17 cellular contexts compared by ENCODE assay signal in genomic region chr5:154059583-154059982, GRCh38. TPM values are rescaled to one million over a fixed set of nuclear protein-coding genes. Genes with fewer than 3 reads are reported as not detected.
A peak's percentile ranks its signal among the peaks of the same experiment; 100 is the strongest.
DNase-seq lines count a peak whose midpoint lies in the region; ATAC-seq, FAIRE-seq and TF ChIP-seq lines count a peak whose summit lies in the region.
"Had no signal": no experiment of that assay in that cellular context is flagged by ENCODE, and none has a peak within 500 bp of the region (broad histone marks: within the 10 kb centered on the region; RNA-seq: fewer than 3 reads in every experiment).

No MANE protein-coding gene starts in this region.

- H3K27me3 ChIP-seq in MM.1S (replicated peaks; ENCODE audit: insufficient read depth, low read length) = no peaks in the 10 kb centered on the region
- H3K27me3 ChIP-seq in astrocyte (ENCODE audit: insufficient read depth, low read length) = no peaks in the 10 kb centered on the region

- no peak for TF ChIP-seq CTCF in natural killer cell (IDR thresholded peaks at IDR 0.05)
- no peak for TF ChIP-seq CTCF in MM.1S (IDR thresholded peaks at IDR 0.05; ENCODE audit: low read length)
- no peak for TF ChIP-seq CTCF in astrocyte (IDR thresholded peaks at IDR 0.05; ENCODE audit: insufficient read depth, low read depth, low read length)

- peak overlapping the region; percentile 71 to 77 for H3K27ac Mint-ChIP-seq in natural killer cell
- H3K27ac Mint-ChIP-seq in natural killer cell treated with Interleukin-12 subunit alpha and Interleukin-12 subunit beta and Interleukin-15 and Interleukin-18, amount 100 ng/mL, for 72 hours = peak overlapping the region in 1 of 2 donors; percentile 81
- H3K27ac Mint-ChIP-seq in astrocyte (ENCODE audit: unreplicated experiment) = no peak overlapping the region

- H3K36me3 Mint-ChIP-seq in natural killer cell (peaks cover 4% of the 10 kb centered on the region), astrocyte (ENCODE audit: low read depth, unreplicated experiment) (no peaks in the 10 kb centered on the region)
- peaks cover 4% of the 10 kb centered on the region for H3K36me3 Mint-ChIP-seq in natural killer cell treated with Interleukin-12 subunit alpha and Interleukin-12 subunit beta and Interleukin-15 and Interleukin-18, amount 100 ng/mL, for 72 hours

- H3K4me3 ChIP-seq in MM.1S (ENCODE audit: low read length) = peak overlapping the region; percentile 31; the same call in 1 of the 2 replicates
- no peak overlapping the region for H3K4me3 ChIP-seq in astrocyte (ENCODE audit: insufficient read depth, low read depth, low read length)

- no peaks in the 10 kb centered on the region for H3K9me2 ChIP-seq in MM.1S (replicated peaks; ENCODE audit: insufficient read depth, low read length)

- H3K27ac ChIP-seq in MM.1S (ENCODE audit: low read length) (peak overlapping the region; percentile 95), astrocyte (ENCODE audit: low read depth, low read length) (no peak overlapping the region)
- H3K27ac ChIP-seq: C4-2B had no signal

- H3K36me3 ChIP-seq in MM.1S (replicated peaks; ENCODE audit: insufficient read depth, low read length) (no peaks in the 10 kb centered on the region), astrocyte (ENCODE audit: insufficient read depth, low read length) (no peaks in the 10 kb centered on the region)

- H3K9ac ChIP-seq in MM.1S (ENCODE audit: low read length) (peak overlapping the region; percentile 51), astrocyte (ENCODE audit: low read length) (no peak overlapping the region)

- no peaks in the 10 kb centered on the region for H3K9me3 Mint-ChIP-seq in natural killer cell
- no peaks in the 10 kb centered on the region for H3K9me3 Mint-ChIP-seq in natural killer cell treated with Interleukin-12 subunit alpha and Interleukin-12 subunit beta and Interleukin-15 and Interleukin-18, amount 100 ng/mL, for 72 hours
- H3K9me3 Mint-ChIP-seq in astrocyte (ENCODE audit: unreplicated experiment) = no peaks in the 10 kb centered on the region

- no peak for DNase-seq in natural killer cell
- no peak for DNase-seq in natural killer cell treated with Interleukin-12 subunit alpha and Interleukin-12 subunit beta and Interleukin-15 and Interleukin-18, amount 100 ng/mL, for 72 hours (ENCODE audit: low spot score)
- DNase-seq in MM.1S = peak; percentile 82
- no peak for DNase-seq in astrocyte (ENCODE audit: low read depth)
- DNase-seq in stimulated activated CD4-positive, alpha-beta T cell treated with anti-CD3 and anti-CD28 coated beads, Interleukin-15, amount 100 ng/mL, for 24 hours = no peak
- no peak for DNase-seq in stimulated activated CD4-positive, alpha-beta T cell treated with anti-CD3 and anti-CD28 coated beads, Interleukin-4, amount 100 ng/mL, for 1 hour
- no peak for DNase-seq in SIG-M5 treated with dmso at 0.1 percent for 504 hours (lab: John Stamatoyannopoulos, UW; ENCODE audit: unreplicated experiment)
- DNase-seq: GF-D8; IMR-90; NCI-H1105; NCI-H1694 treated with DMSO at 0.1 percent for 48 hours; NCI-H345; NCI-H526 treated with DMSO at 0.1 percent for 48 hours; NK-92 treated with Interleukin-12 subunit alpha and Interleukin-12 subunit beta, amount 100 ng/mL, for 24 hours had no signal

- H4K20me1 ChIP-seq in MM.1S (ENCODE audit: insufficient read depth, low read length) (no peaks in the 10 kb centered on the region), astrocyte (ENCODE audit: insufficient read depth, low read length) (peaks cover 49% of the 10 kb centered on the region)

- peaks cover 37% of the 10 kb centered on the region for H3F3A ChIP-seq in MM.1S (ENCODE audit: insufficient read depth, low read length)

- H3K4me2 ChIP-seq in MM.1S (ENCODE audit: low read depth, low read length) (peak overlapping the region; percentile 70), astrocyte (ENCODE audit: low read length) (no peak overlapping the region)

- H3K79me2 ChIP-seq in MM.1S (ENCODE audit: low read length) (peaks cover 22% of the 10 kb centered on the region), astrocyte (ENCODE audit: insufficient read depth, low read length) (no peaks in the 10 kb centered on the region)

- H3K4me1 ChIP-seq in MM.1S (ENCODE audit: low read length) (peaks cover 34% of the 10 kb centered on the region), astrocyte (ENCODE audit: insufficient read depth, low read length) (peaks cover 10% of the 10 kb centered on the region)

- H3K27me3 Mint-ChIP-seq in natural killer cell (ENCODE audit: low read depth in 2 of 2) (no peaks in the 10 kb centered on the region), astrocyte (ENCODE audit: low read depth, unreplicated experiment) (no peaks in the 10 kb centered on the region)
- no peaks in the 10 kb centered on the region for H3K27me3 Mint-ChIP-seq in natural killer cell treated with Interleukin-12 subunit alpha and Interleukin-12 subunit beta and Interleukin-15 and Interleukin-18, amount 100 ng/mL, for 72 hours

- peaks cover 24 to 34% of the 10 kb centered on the region in 2 donors for H3K4me1 Mint-ChIP-seq in natural killer cell
- peaks cover 24 to 25% of the 10 kb centered on the region in 2 donors for H3K4me1 Mint-ChIP-seq in natural killer cell treated with Interleukin-12 subunit alpha and Interleukin-12 subunit beta and Interleukin-15 and Interleukin-18, amount 100 ng/mL, for 72 hours (ENCODE audit: low read depth in 2 of 2)
- H3K4me1 Mint-ChIP-seq in astrocyte (ENCODE audit: low read depth, unreplicated experiment) = peaks cover 13% of the 10 kb centered on the region

- no peak overlapping the region for H3K4me3 Mint-ChIP-seq in natural killer cell
- no peak overlapping the region for H3K4me3 Mint-ChIP-seq in natural killer cell treated with Interleukin-12 subunit alpha and Interleukin-12 subunit beta and Interleukin-15 and Interleukin-18, amount 100 ng/mL, for 72 hours
- H3K4me3 Mint-ChIP-seq in astrocyte (ENCODE audit: unreplicated experiment) = no peak overlapping the region

- peak; percentile 26 for FAIRE-seq in astrocyte (lab: Jason Lieb, UNC)
- FAIRE-seq: H54 had no signal

- H3K9me3 ChIP-seq in MM.1S (replicated peaks; ENCODE audit: insufficient read depth, low read length) = no peaks in the 10 kb centered on the region
- H3K9me3 ChIP-seq in astrocyte (ENCODE audit: insufficient read depth, low read depth, low read length) = no peaks in the 10 kb centered on the region

- peak in 1 of 3 donors; percentile 5 for ATAC-seq in natural killer cell
- no peak for ATAC-seq in natural killer cell treated with Interleukin-12 subunit alpha and Interleukin-12 subunit beta and Interleukin-15 and Interleukin-18, amount 100 ng/mL, for 72 hours
- no peak for ATAC-seq in HG03039 (IDR thresholded peaks at IDR 0.05; ENCODE audit: unreplicated experiment)

- intact Hi-C loops in natural killer cell (cut with micrococcal nuclease) = no loop called here

- H2AFZ ChIP-seq in MM.1S (ENCODE audit: low read length) = no peak overlapping the region
- no peak overlapping the region for H2AFZ ChIP-seq in astrocyte (ENCODE audit: low read depth, low read length)

RNA-seq across cellular contexts. Expression of gene MFAP3, which starts 20.8 kb away (rescaled TPM):
- total RNA-seq in natural killer cell = 10 to 100 TPM; 20.4 to 24.8 (median 22.7) TPM
- 10 to 100 TPM; 28.5 to 30.1 TPM for total RNA-seq in natural killer cell treated with Interleukin-12 subunit alpha and Interleukin-12 subunit beta and Interleukin-15 and Interleukin-18, amount 100 ng/mL, for 72 hours
- total RNA-seq in astrocyte = 45.8 and 46.8 TPM in 2 replicates

RNA-seq across cellular contexts. Expression of gene FAM114A2, which starts 20.9 kb away (rescaled TPM):
- total RNA-seq in natural killer cell = 10 to 100 TPM; 29.0 to 37.8 (median 29.4) TPM
- 10 to 100 TPM; 18.9 to 34.9 TPM for total RNA-seq in natural killer cell treated with Interleukin-12 subunit alpha and Interleukin-12 subunit beta and Interleukin-15 and Interleukin-18, amount 100 ng/mL, for 72 hours
- total RNA-seq in astrocyte = 29.7 and 31.8 TPM in 2 replicates
